14 cellular contexts compared by ENCODE assay signal in genomic region chr14:105018414-105018813, GRCh38. TPM values are rescaled to one million over a fixed set of nuclear protein-coding genes. Genes with fewer than 3 reads are reported as not detected.
DNase-seq lines count a peak whose midpoint lies in the region; ATAC-seq and TF ChIP-seq lines count a peak whose summit lies in the region.
"Had no signal": no experiment of that assay in that cellular context is flagged by ENCODE, and none has a peak within 500 bp of the region (broad histone marks: within the 10 kb centered on the region; RNA-seq: fewer than 3 reads in every experiment).

No MANE protein-coding gene starts in this region.

- 58 to 76% methylated on average over 3 of the region's 4 CpGs for WGBS in esophagus squamous epithelium, 2 donors
- WGBS in testis, 2 donors: 60 to 79% methylated on average over 4 of the region's 4 CpGs

- peak overlapping the region; percentile 95 for H3K4me2 ChIP-seq in DOHH2 (ENCODE audit: low read length)

- peaks cover 3% of the 10 kb centered on the region for H3F3A ChIP-seq in DOHH2 (ENCODE audit: control insufficient read depth, insufficient read depth)

- POLR2A ChIA-PET in A673 (lab: Charles Lee; ENCODE audit: low non-redundant PET): no interaction called here

- H3K4me1 ChIP-seq in A673 (ENCODE audit: insufficient read depth, low read length, poor library complexity, severe bottlenecking) (peaks cover 55% of the 10 kb centered on the region), DOHH2 (ENCODE audit: control insufficient read depth, low read length) (peaks cover 65% of the 10 kb centered on the region), RWPE2 (ENCODE audit: insufficient read depth, poor library complexity, severe bottlenecking) (peaks cover 68% of the 10 kb centered on the region), esophagus squamous epithelium (peaks cover 25 to 85% (median 69%) of the 10 kb centered on the region in 3 donors), testis (peaks cover 11% of the 10 kb centered on the region), ascending aorta (peaks cover 10% of the 10 kb centered on the region in 2 donors)

- no peaks in the 10 kb centered on the region for H3K9me3 ChIP-seq in A673 (ENCODE audit: low read depth, low read length, poor library complexity, severe bottlenecking)
- H3K9me3 ChIP-seq in DOHH2 (ENCODE audit: control insufficient read depth, insufficient read depth, low read length): no peaks in the 10 kb centered on the region
- no peaks in the 10 kb centered on the region for H3K9me3 ChIP-seq in RWPE2 (ENCODE audit: severe bottlenecking)
- no peaks in the 10 kb centered on the region for H3K9me3 ChIP-seq in esophagus squamous epithelium
- no peaks in the 10 kb centered on the region for H3K9me3 ChIP-seq in testis
- H3K9me3 ChIP-seq in ascending aorta: no peaks in the 10 kb centered on the region
- H3K9me3 ChIP-seq: mucosa of descending colon had no signal

- peaks cover 90% of the 10 kb centered on the region for H3K79me2 ChIP-seq in DOHH2 (ENCODE audit: control insufficient read depth, low read length)

- H3K4me3 ChIP-seq in A673 (ENCODE audit: low read depth, low read length, poor library complexity, severe bottlenecking): peak overlapping the region; percentile 7
- H3K4me3 ChIP-seq in DOHH2 (ENCODE audit: low read length): peak overlapping the region; percentile 99
- peak overlapping the region; percentile 1 for H3K4me3 ChIP-seq in RWPE2 (ENCODE audit: severe bottlenecking)
- peak overlapping the region in 1 of 4 donors; percentile 98 for H3K4me3 ChIP-seq in esophagus squamous epithelium
- H3K4me3 ChIP-seq in testis: no peak overlapping the region
- H3K4me3 ChIP-seq in ascending aorta: no peak overlapping the region
- H3K4me3 ChIP-seq: mucosa of descending colon had no signal

- intact Hi-C loops in A673 (cut with micrococcal nuclease; ENCODE audit: unreplicated experiment): no loop called here
- intact Hi-C loops in esophagus squamous epithelium (cut with DNase I): no loop called here
- intact Hi-C loops in testis (cut with DNase I; ENCODE audit: low total_unique reads): no loop called here
- intact Hi-C loops in ascending aorta (cut with DNase I): no loop called here

- DNase-seq in A673 (ENCODE audit: low spot score): no peak
- DNase-seq in RWPE2 (ENCODE audit: low spot score): no peak
- DNase-seq in esophagus squamous epithelium (lab: John Stamatoyannopoulos, UW): no peak
- DNase-seq in NCI-H146 (lab: John Stamatoyannopoulos, UW): no peak
- DNase-seq in DMS153 (lab: John Stamatoyannopoulos, UW): no peak
- DNase-seq in testis: no peak
- no peak for DNase-seq in ascending aorta (ENCODE audit: low spot score in 2 of 2)
- DNase-seq: brain microvascular endothelial cell, COR-L47, mucosa of descending colon, NCI-H1105 treated with DMSO at 0.1 percent for 48 hours, NCI-H748 treated with DMSO at 0.1 percent for 48 hours had no signal

- no TSS peak for BruUV-seq in A673 (replicated peaks; lab: Mats Ljungman, UMichigan)

- ATAC-seq in RWPE2 (ENCODE audit: low read depth): no peak
- ATAC-seq: mucosa of descending colon, right cardiac atrium had no signal

- peaks cover 56% of the 10 kb centered on the region for H4K20me1 ChIP-seq in DOHH2 (ENCODE audit: control insufficient read depth, insufficient read depth, low read depth, low read length)

- H3K27ac ChIP-seq in A673 (ENCODE audit: low read depth, low read length, poor library complexity, severe bottlenecking): no peak overlapping the region
- H3K27ac ChIP-seq in DOHH2 (ENCODE audit: low read depth, low read length): no peak overlapping the region
- peak overlapping the region; percentile 100 for H3K27ac ChIP-seq in RWPE2 (ENCODE audit: poor library complexity, severe bottlenecking)
- peak overlapping the region in 3 of 4 donors; percentile 69 to 88 (median 86) for H3K27ac ChIP-seq in esophagus squamous epithelium
- no peak overlapping the region for H3K27ac ChIP-seq in testis
- no peak overlapping the region for H3K27ac ChIP-seq in ascending aorta
- H3K27ac ChIP-seq: brain microvascular endothelial cell had no signal

- TF ChIP-seq POLR2A in esophagus squamous epithelium (IDR thresholded peaks at IDR 0.05) (no peak), testis (IDR thresholded peaks at IDR 0.05) (no peak)

- H3K27me3 ChIP-seq in A673 (replicated peaks; ENCODE audit: insufficient read depth, low read depth, low read length, poor library complexity): no peaks in the 10 kb centered on the region
- no peaks in the 10 kb centered on the region for H3K27me3 ChIP-seq in DOHH2 (ENCODE audit: control insufficient read depth, low read length)
- H3K27me3 ChIP-seq in RWPE2 (ENCODE audit: insufficient read depth, poor library complexity, severe bottlenecking): no peaks in the 10 kb centered on the region
- H3K27me3 ChIP-seq in esophagus squamous epithelium: no peaks in the 10 kb centered on the region
- H3K27me3 ChIP-seq in testis: no peaks in the 10 kb centered on the region
- H3K27me3 ChIP-seq in ascending aorta: no peaks in the 10 kb centered on the region
- H3K27me3 ChIP-seq: brain microvascular endothelial cell had no signal

- no peaks in the 10 kb centered on the region for H3K9me2 ChIP-seq in DOHH2 (replicated peaks; ENCODE audit: control insufficient read depth, low read length)

- CTCF ChIA-PET in A673 (lab: Charles Lee): interaction anchor here (0.6 kb wide), 1 partner anchor 62 kb away, joined by 5 read pairs; no protein-coding TSS in a partner anchor

- TF ChIP-seq CTCF in A673 (conservative IDR thresholded peaks at IDR 0.05; ENCODE audit: low read depth, low read length): no peak
- TF ChIP-seq CTCF in DOHH2 (IDR thresholded peaks at IDR 0.05; ENCODE audit: low read depth, low read length, poor library complexity, severe bottlenecking): no peak
- TF ChIP-seq CTCF in RWPE2 (IDR thresholded peaks at IDR 0.05; ENCODE audit: poor library complexity, severe bottlenecking): no peak
- TF ChIP-seq CTCF in esophagus squamous epithelium (IDR thresholded peaks at IDR 0.05): no peak
- TF ChIP-seq CTCF in testis (IDR thresholded peaks at IDR 0.05): no peak
- no peak for TF ChIP-seq CTCF in ascending aorta (IDR thresholded peaks at IDR 0.05)

- H3K36me3 ChIP-seq in A673 (ENCODE audit: insufficient read depth, low read length, poor library complexity, severe bottlenecking) (peaks cover 20% of the 10 kb centered on the region), DOHH2 (ENCODE audit: control insufficient read depth, low read length) (peaks cover 71% of the 10 kb centered on the region), RWPE2 (ENCODE audit: low read depth) (peaks cover 72% of the 10 kb centered on the region), esophagus squamous epithelium (no peaks in the 10 kb centered on the region), testis (ENCODE audit: low read depth, missing control alignments) (no peaks in the 10 kb centered on the region), ascending aorta (no peaks in the 10 kb centered on the region)
- H3K36me3 ChIP-seq: brain microvascular endothelial cell had no signal

RNA-seq across cellular contexts. Expression of gene CDCA4, which starts 2.5 kb away (rescaled TPM):
- total RNA-seq in A673 (2021) (49.7 and 51.1 TPM in 2 replicates), esophagus squamous epithelium (10 to 100 TPM; 15.3 to 35.0 (median 23.3) TPM), testis (10 to 100 TPM; 26.2 to 27.5 TPM), ascending aorta (2.3 TPM)
- 18.3 TPM for polyA plus RNA-seq in testis (ENCODE audit: insufficient read depth, low read depth, low replicate concordance)

RNA-seq across cellular contexts. Expression of gene CLBA1, which starts 32.8 kb away (rescaled TPM):
- 14.3 and 14.6 TPM in 2 replicates for total RNA-seq in A673 (2021)
- 10 to 100 TPM in 1 of 4 donors, 1 to 10 TPM in 3; 5.5 to 19.3 (median 7.3) TPM for total RNA-seq in esophagus squamous epithelium
- 10 to 100 TPM; 27.6 to 53.9 TPM for total RNA-seq in testis
- 47.6 TPM for polyA plus RNA-seq in testis (ENCODE audit: insufficient read depth, low read depth, low replicate concordance)
- total RNA-seq in ascending aorta: 18.1 TPM

RNA-seq across cellular contexts. Expression of gene AHNAK2, which starts 40.2 kb away (rescaled TPM):
- total RNA-seq in A673 (2021): 0.56 and 0.59 TPM in 2 replicates
- 100 to 1,000 TPM; 147 to 313 (median 172) TPM for total RNA-seq in esophagus squamous epithelium
- total RNA-seq in testis: 10 to 100 TPM; 10.8 to 12.8 TPM
- polyA plus RNA-seq in testis (ENCODE audit: insufficient read depth, low read depth, low replicate concordance): 15.1 TPM
- 35.5 TPM for total RNA-seq in ascending aorta

RNA-seq across cellular contexts. Expression of gene GPR132, which starts 46.8 kb away (rescaled TPM):
- not detected in 2 replicates for total RNA-seq in A673 (2021)
- 1 to 10 TPM in 3 of 4 donors, under 1 TPM in 1; 0.79 to 5.0 (median 1.6) TPM for total RNA-seq in esophagus squamous epithelium
- 1 to 10 TPM; 2.0 to 2.5 TPM for total RNA-seq in testis
- polyA plus RNA-seq in testis (ENCODE audit: insufficient read depth, low read depth, low replicate concordance): 1.2 TPM
- not detected for total RNA-seq in ascending aorta

Comparison
In these comparisons a context has a peak if more than half of its experiments do, and no peak if none do; other contexts are left out.
1. H3K27ac ChIP-seq: peak in RWPE2 (single experiment) and esophagus squamous epithelium (3 of 4); none in A673 (single experiment), DOHH2 (single experiment), testis (0 of 2) and ascending aorta (0 of 2).
2. H3K4me3 ChIP-seq: peak in A673 (single experiment), DOHH2 (single experiment) and RWPE2 (single experiment); none in testis (0 of 2) and ascending aorta (0 of 2).